ENCODE assay signal across 27 cellular contexts in the genomic region with DNA sequence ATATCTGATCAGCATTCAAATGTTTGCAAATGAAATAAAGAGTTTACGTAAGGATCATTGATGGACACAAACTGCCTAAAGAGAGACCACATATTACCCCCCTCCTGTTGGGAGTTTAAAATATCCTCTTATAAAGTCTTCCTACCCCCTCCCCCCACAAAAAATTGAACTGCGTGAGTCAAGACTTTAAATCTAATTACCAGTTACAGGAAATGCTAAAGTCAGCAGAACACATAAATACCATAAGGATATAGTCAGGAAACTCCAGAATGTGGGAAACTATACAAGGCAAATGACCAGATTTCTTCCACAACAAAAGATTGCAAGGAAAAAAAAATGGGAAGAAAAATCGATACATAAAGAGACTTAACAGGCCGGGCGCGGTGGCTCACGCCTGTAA. TPM values are rescaled to one million over a fixed set of nuclear protein-coding genes. Genes with fewer than 3 reads are reported as not detected.
A peak's percentile ranks its signal among the peaks of the same experiment; 100 is the strongest.
DNase-seq lines count a peak whose midpoint lies in the region; ATAC-seq and TF ChIP-seq lines count a peak whose summit lies in the region.
"Had no signal": no experiment of that assay in that cellular context is flagged by ENCODE, and none has a peak within 500 bp of the region (broad histone marks: within the 10 kb centered on the region; RNA-seq: fewer than 3 reads in every experiment).

No MANE protein-coding gene starts in this region.

- peak overlapping the region; percentile 54 for H2AFZ ChIP-seq in smooth muscle cell (ENCODE audit: low read depth)

- ATAC-seq in GM18517 (IDR thresholded peaks at IDR 0.05; ENCODE audit: unreplicated experiment), result no peak
- ATAC-seq: activated CD4-positive, alpha-beta T cell treated with anti-CD3 and anti-CD28 coated beads for 36 hours; esophagus mucosa; K562; upper lobe of right lung had no signal

- no peaks in the 10 kb centered on the region for H4K20me1 ChIP-seq in smooth muscle cell (ENCODE audit: low read depth)

- WGBS in smooth muscle cell (ENCODE audit: low lambda C conversion rate), result 62% methylated on average over 7 of the region's 7 CpGs

- no peaks in the 10 kb centered on the region for H3K79me2 ChIP-seq in smooth muscle cell (ENCODE audit: low read depth)

- peak; percentile 71 for DNase-seq in EL
- DNase-seq in SK-N-MC (ENCODE audit: low read depth, low spot score), result peak; percentile 90
- DNase-seq in fibroblast of pulmonary artery (ENCODE audit: low read depth), result peak; percentile 13
- no peak for DNase-seq in smooth muscle cell (lab: John Stamatoyannopoulos, UW; ENCODE audit: unreplicated experiment)
- no peak for DNase-seq in COLO668 (lab: John Stamatoyannopoulos, UW; ENCODE audit: unreplicated experiment)
- DNase-seq in cerebellar nuclear complex (lab: John Stamatoyannopoulos, UW), result no peak
- DNase-seq: activated CD4-positive, alpha-beta T cell treated with anti-CD3 and anti-CD28 coated beads for 36 hours; activated naive CD4-positive, alpha-beta T cell; activated T-cell treated with anti-CD3 and anti-CD28 coated beads, Interleukin-2, amount 50 U/mL, for 24 hours; CD4-positive, alpha-beta T cell; DMS153; GF-D8; glutamatergic neuron; kidney glomerular epithelial cell; MG63; NCI-H1417; NCI-H2081 treated with DMSO at 0.1 percent for 48 hours; NCI-H774; stimulated activated CD4-positive, alpha-beta T cell treated with anti-CD3 and anti-CD28 coated beads, Interleukin-1b, Interleukin-23, amount 100 ng/mL, for 48 hours; T-helper 2 cell; upper lobe of right lung had no signal

- TF ChIP-seq CTCF in fibroblast of pulmonary artery (IDR thresholded peaks at IDR 0.05; ENCODE audit: low read length, missing control alignments) (no peak), smooth muscle cell (IDR thresholded peaks at IDR 0.05; ENCODE audit: borderline replicate concordance, insufficient read depth, poor library complexity, severe bottlenecking) (no peak)

- H3K4me2 ChIP-seq in smooth muscle cell, result peak overlapping the region; percentile 70

- H3K27me3 ChIP-seq in smooth muscle cell (ENCODE audit: low read depth), result no peaks in the 10 kb centered on the region
- H3K27me3 ChIP-seq: MG63, upper lobe of right lung had no signal

- H3K9ac ChIP-seq in SK-N-MC (ENCODE audit: insufficient read length) (peak overlapping the region; percentile 67), smooth muscle cell (ENCODE audit: low read depth) (no peak overlapping the region)

- H3K9me3 ChIP-seq in SK-N-MC (ENCODE audit: low read depth, low read length), result no peaks in the 10 kb centered on the region
- H3K9me3 ChIP-seq in smooth muscle cell (replicated peaks; ENCODE audit: low read depth), result no peaks in the 10 kb centered on the region
- H3K9me3 ChIP-seq: MG63, upper lobe of right lung had no signal

- peak overlapping the region; percentile 96 for H3K27ac ChIP-seq in SK-N-MC
- peak overlapping the region; percentile 66 for H3K27ac ChIP-seq in smooth muscle cell (ENCODE audit: low read depth)
- H3K27ac ChIP-seq: coronary artery, RWPE1, upper lobe of right lung had no signal

- H3K36me3 ChIP-seq in SK-N-MC (ENCODE audit: insufficient read depth, low read length) (no peaks in the 10 kb centered on the region), smooth muscle cell (ENCODE audit: low read depth) (no peaks in the 10 kb centered on the region)
- H3K36me3 ChIP-seq: MG63, upper lobe of right lung had no signal

- H3K4me3 ChIP-seq in SK-N-MC (peak overlapping the region; percentile 66), fibroblast of pulmonary artery (replicated peaks; ENCODE audit: low read depth, low read length) (no peak overlapping the region), smooth muscle cell (no peak overlapping the region)
- H3K4me3 ChIP-seq: coronary artery, K562, MG63, skin epidermis, upper lobe of right lung had no signal

- no peaks in the 10 kb centered on the region for H3F3A ChIP-seq in smooth muscle cell (ENCODE audit: low read depth)

- H3K4me1 ChIP-seq in smooth muscle cell (ENCODE audit: low read depth), result peaks cover 6% of the 10 kb centered on the region
- H3K4me1 ChIP-seq: upper lobe of right lung had no signal

RNA-seq across cellular contexts. Expression of a gene that starts 44.4 kb away (rescaled TPM):
- total RNA-seq in smooth muscle cell, result 59.4 and 66.5 TPM in 2 replicates
- 104 and 105 TPM in 2 replicates for polyA plus RNA-seq in smooth muscle cell

Comparison
In these comparisons a context has a peak if more than half of its experiments do, and no peak if none do; other contexts are left out.
1. DNase-seq: peak in EL (single experiment), SK-N-MC (single experiment) and fibroblast of pulmonary artery (single experiment); none in smooth muscle cell (single experiment), COLO668 (single experiment) and cerebellar nuclear complex (0 of 2).